7 cellular contexts compared by ENCODE assay signal in genomic region chr1:145016490-145016862, GRCh38.
DNase-seq lines count a peak whose midpoint lies in the region; ATAC-seq and TF ChIP-seq lines count a peak whose summit lies in the region.
"Not testable (repeated sequence)": the region's sequence is repeated elsewhere in the genome, so short reads cannot be mapped to it uniquely, and the experiment has no call there.

No MANE protein-coding gene starts in this region.

- not testable (repeated sequence) for H2BK20ac ChIP-seq in IMR-90 (ENCODE audit: low read depth, low read length)

- TF ChIP-seq CTCF in IMR-90 (conservative IDR thresholded peaks at IDR 0.05; ENCODE audit: low read depth, low read length); foreskin keratinocyte (conservative IDR thresholded peaks at IDR 0.05): not testable (repeated sequence)

- not testable (repeated sequence) for H3K56ac ChIP-seq in IMR-90 (ENCODE audit: extremely low read depth, insufficient read depth, low read length)

- not testable (repeated sequence) for TF ChIP-seq POLR2A in IMR-90 (IDR thresholded peaks at IDR 0.05; ENCODE audit: low read depth, low read length)

- not testable (repeated sequence) for H3K4me1 ChIP-seq in IMR-90 (ENCODE audit: control insufficient read depth, insufficient read depth, low read length); foreskin keratinocyte

- H4K8ac ChIP-seq in IMR-90 (ENCODE audit: low read depth in 2 of 2, low read length in 2 of 2): not testable (repeated sequence)

- not testable (repeated sequence) for H3K9me3 Mint-ChIP-seq in activated naive CD8-positive, alpha-beta T cell treated with anti-CD3 and anti-CD28 coated beads, Interleukin-2, amount 10 ng/mL, durations not matched to agents 7 days and 5 days; stimulated activated naive CD8-positive, alpha-beta T cell treated with anti-CD3 and anti-CD28 coated beads, Interleukin-15, amount 100 ng/mL, for 72 hours

- not testable (repeated sequence) for H3K9me1 ChIP-seq in IMR-90 (ENCODE audit: insufficient read depth, low read length)

- not testable (repeated sequence) for H3K4me2 ChIP-seq in IMR-90 (ENCODE audit: low read depth, low read length)

- H2AK9ac ChIP-seq in IMR-90 (replicated peaks; ENCODE audit: low read depth, low read length, poor library complexity): not testable (repeated sequence)

- not testable (repeated sequence) for H3K36me3 ChIP-seq in IMR-90 (ENCODE audit: control insufficient read depth, insufficient read depth, low read length)

- H3K27me3 ChIP-seq in IMR-90 (ENCODE audit: control insufficient read depth, insufficient read depth, low read length); foreskin keratinocyte: not testable (repeated sequence)

- not testable (repeated sequence) for H4K91ac ChIP-seq in IMR-90 (ENCODE audit: insufficient read depth, low read depth, low read length)

- H3K4me1 Mint-ChIP-seq in activated naive CD8-positive, alpha-beta T cell treated with anti-CD3 and anti-CD28 coated beads, Interleukin-2, amount 10 ng/mL, durations not matched to agents 7 days and 5 days; stimulated activated naive CD8-positive, alpha-beta T cell treated with anti-CD3 and anti-CD28 coated beads, Interleukin-15, amount 100 ng/mL, for 72 hours: not testable (repeated sequence)

- H3K14ac ChIP-seq in IMR-90 (replicated peaks; ENCODE audit: low read depth, low read length): not testable (repeated sequence)

- H3K4me3 ChIP-seq in IMR-90 (ENCODE audit: insufficient read depth, low read depth, low read length): not testable (repeated sequence)

- H3K23ac ChIP-seq in IMR-90 (ENCODE audit: low read depth, low read length): not testable (repeated sequence)

- dilution Hi-C loops in IMR-90 (cut with HindIII; ENCODE audit: low sequenced_read_pairs, unreplicated experiment): not testable (repeated sequence)

- H4K20me1 ChIP-seq in IMR-90 (ENCODE audit: insufficient read depth, low read length): not testable (repeated sequence)

- H3K27me3 Mint-ChIP-seq in activated naive CD8-positive, alpha-beta T cell treated with anti-CD3 and anti-CD28 coated beads, Interleukin-2, amount 10 ng/mL, durations not matched to agents 7 days and 5 days; stimulated activated naive CD8-positive, alpha-beta T cell treated with anti-CD3 and anti-CD28 coated beads, Interleukin-15, amount 100 ng/mL, for 72 hours: not testable (repeated sequence)

- in situ Hi-C loops in IMR-90 (cut with MboI; ENCODE audit: low sequenced_read_pairs): not testable (repeated sequence)

- not testable (repeated sequence) for H4K5ac ChIP-seq in IMR-90 (ENCODE audit: low read depth, low read length)

- not testable (repeated sequence) for H2BK15ac ChIP-seq in IMR-90 (ENCODE audit: low read depth, low read length)

- H3K18ac ChIP-seq in IMR-90 (ENCODE audit: low read depth, low read length): not testable (repeated sequence)

- POLR2A ChIA-PET in IMR-90 (lab: Charles Lee; ENCODE audit: unreplicated experiment); activated naive CD8-positive, alpha-beta T cell treated with anti-CD3 and anti-CD28 coated beads, Interleukin-2, amount 10 ng/mL, durations not matched to agents 7 days and 5 days (lab: Charles Lee): not testable (repeated sequence)

- TF ChIP-seq RAD21 in IMR-90 (IDR thresholded peaks at IDR 0.05; ENCODE audit: low read length): not testable (repeated sequence)

- H2BK120ac ChIP-seq in IMR-90 (ENCODE audit: low read depth, low read length): not testable (repeated sequence)

- DNase-seq in IMR-90; activated naive CD8-positive, alpha-beta T cell treated with anti-CD3 and anti-CD28 coated beads, Interleukin-2, amount 10 ng/mL, durations not matched to agents 7 days and 5 days; foreskin keratinocyte; stimulated activated naive CD8-positive, alpha-beta T cell treated with anti-CD3 and anti-CD28 coated beads, Interleukin-15, amount 100 ng/mL, for 72 hours: not testable (repeated sequence)

- intact Hi-C loops in IMR-90 (cut with micrococcal nuclease): not testable (repeated sequence)

- H2BK5ac ChIP-seq in IMR-90 (ENCODE audit: low read depth, low read length, poor library complexity, severe bottlenecking): not testable (repeated sequence)

- not testable (repeated sequence) for H3K9me3 ChIP-seq in IMR-90 (ENCODE audit: control insufficient read depth, insufficient read depth, low read length)

- ATAC-seq in GM19324 (IDR thresholded peaks at IDR 0.05; ENCODE audit: low FRiP score, unreplicated experiment) (peak; percentile 7), HG02885 (IDR thresholded peaks at IDR 0.05; ENCODE audit: poor library complexity, unreplicated experiment) (peak; percentile 5), IMR-90 (ENCODE audit: low read depth) (peak; percentile 31), SK-N-SH treated with all-trans-retinoic acid at 6 μM for 48 hours (peak; percentile 61), foreskin keratinocyte (peak; percentile 28)
- peak; percentile 25 for ATAC-seq in activated naive CD8-positive, alpha-beta T cell treated with anti-CD3 and anti-CD28 coated beads, Interleukin-2, amount 10 ng/mL, durations not matched to agents 7 days and 5 days (ENCODE audit: low read depth)
- peak; percentile 29 for ATAC-seq in stimulated activated naive CD8-positive, alpha-beta T cell treated with anti-CD3 and anti-CD28 coated beads, Interleukin-15, amount 100 ng/mL, for 72 hours

- H3K9ac ChIP-seq in IMR-90 (ENCODE audit: low read depth, low read length): not testable (repeated sequence)

- H3K27ac Mint-ChIP-seq in activated naive CD8-positive, alpha-beta T cell treated with anti-CD3 and anti-CD28 coated beads, Interleukin-2, amount 10 ng/mL, durations not matched to agents 7 days and 5 days; stimulated activated naive CD8-positive, alpha-beta T cell treated with anti-CD3 and anti-CD28 coated beads, Interleukin-15, amount 100 ng/mL, for 72 hours: not testable (repeated sequence)

- H2AK5ac ChIP-seq in IMR-90 (ENCODE audit: low read depth, low read length): not testable (repeated sequence)

- not testable (repeated sequence) for H2AFZ ChIP-seq in IMR-90 (replicated peaks; ENCODE audit: low read length, poor library complexity)

- H3K79me1 ChIP-seq in IMR-90 (ENCODE audit: low read depth in 1 of 2, low read length in 2 of 2): not testable (repeated sequence)

- H3K27ac ChIP-seq in IMR-90 (ENCODE audit: insufficient read depth, low read length); foreskin keratinocyte: not testable (repeated sequence)

- CTCF ChIA-PET in IMR-90 (lab: Yijun Ruan, JAX): not testable (repeated sequence)

- H3K36me3 Mint-ChIP-seq in activated naive CD8-positive, alpha-beta T cell treated with anti-CD3 and anti-CD28 coated beads, Interleukin-2, amount 10 ng/mL, durations not matched to agents 7 days and 5 days: not testable (repeated sequence)

- not testable (repeated sequence) for H3K4me3 Mint-ChIP-seq in activated naive CD8-positive, alpha-beta T cell treated with anti-CD3 and anti-CD28 coated beads, Interleukin-2, amount 10 ng/mL, durations not matched to agents 7 days and 5 days; stimulated activated naive CD8-positive, alpha-beta T cell treated with anti-CD3 and anti-CD28 coated beads, Interleukin-15, amount 100 ng/mL, for 72 hours

- H3K4ac ChIP-seq in IMR-90 (ENCODE audit: low read depth, low read length): not testable (repeated sequence)

- BruUV-seq in IMR-90 (replicated peaks; lab: Mats Ljungman, UMichigan): not testable (repeated sequence)

Comparison
In these comparisons a context has a peak if more than half of its experiments do, and no peak if none do; other contexts are left out.
1. ATAC-seq: peak in every context shown above with its lines; median percentile 61 in SK-N-SH treated with all-trans-retinoic acid at 6 μM for 48 hours; 31 in IMR-90; 29 in stimulated activated naive CD8-positive, alpha-beta T cell treated with anti-CD3 and anti-CD28 coated beads, Interleukin-15, amount 100 ng/mL, for 72 hours; 28 in foreskin keratinocyte; 25 in activated naive CD8-positive, alpha-beta T cell treated with anti-CD3 and anti-CD28 coated beads, Interleukin-2, amount 10 ng/mL, durations not matched to agents 7 days and 5 days; 7 in GM19324; 5 in HG02885.